Comparison of ENCODE assay signal across 25 cellular contexts in the genomic region with DNA sequence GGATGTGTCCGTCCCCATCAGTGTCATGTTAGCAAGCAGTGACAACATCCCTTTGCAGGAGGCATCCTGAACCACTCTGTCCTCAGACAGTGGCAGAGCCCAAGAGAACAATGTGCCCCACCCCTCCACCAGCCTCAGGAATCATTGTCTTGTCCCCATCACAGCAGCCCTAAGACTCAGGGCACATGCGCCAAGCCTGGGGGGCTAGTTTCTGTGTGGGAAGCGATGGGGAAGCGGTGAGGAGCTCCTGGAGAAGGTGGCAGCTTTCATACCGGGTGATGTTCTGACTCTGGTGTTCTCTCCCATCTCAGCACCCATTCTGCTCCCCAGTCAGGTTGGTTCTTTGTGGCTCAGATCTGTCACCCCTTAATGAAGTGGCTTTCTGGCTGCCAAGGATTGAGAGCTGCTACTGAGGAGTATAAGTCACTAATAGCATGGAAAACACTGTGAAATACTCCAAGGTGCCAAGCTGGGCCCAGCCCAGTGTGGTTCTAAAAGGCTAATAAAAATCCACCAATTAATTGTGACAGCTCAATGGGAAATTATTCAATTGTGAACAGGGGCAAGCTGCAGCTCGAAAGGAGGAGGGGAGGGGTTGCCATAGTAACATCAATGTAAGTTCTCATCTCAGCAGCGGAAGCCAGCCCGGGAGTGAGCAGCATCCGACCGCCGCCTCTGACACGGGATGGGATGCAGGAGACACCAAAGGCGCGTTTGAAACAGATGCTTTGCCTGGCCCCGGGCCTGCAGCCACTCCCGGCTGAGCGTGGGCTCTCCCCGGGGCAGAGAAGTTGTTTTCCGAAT. TPM values are rescaled to one million over a fixed set of nuclear protein-coding genes. Genes with fewer than 3 reads are reported as not detected.
A peak's percentile ranks its signal among the peaks of the same experiment; 100 is the strongest.
DNase-seq lines count a peak whose midpoint lies in the region; ATAC-seq and TF ChIP-seq lines count a peak whose summit lies in the region.
"Had no signal": no experiment of that assay in that cellular context is flagged by ENCODE, and none has a peak within 500 bp of the region (broad histone marks: within the 10 kb centered on the region; RNA-seq: fewer than 3 reads in every experiment).

No MANE protein-coding gene starts in this region.

- H3K4me2 ChIP-seq in BLaER1 (peak overlapping the region; percentile 84), IMR-90 (ENCODE audit: low read depth, low read length) (no peak overlapping the region)

- H2BK120ac ChIP-seq in IMR-90 (ENCODE audit: low read depth, low read length): no peak overlapping the region

- H3K18ac ChIP-seq in IMR-90 (ENCODE audit: low read depth, low read length): no peak overlapping the region

- H3K4me3 ChIP-seq in BLaER1 (no peak overlapping the region), IMR-90 (ENCODE audit: insufficient read depth, low read depth, low read length) (no peak overlapping the region), endodermal cell (ENCODE audit: low read length) (no peak overlapping the region), ovary (no peak overlapping the region)
- H3K4me3 ChIP-seq: dorsolateral prefrontal cortex had no signal

- BruUV-seq in IMR-90 (replicated peaks; lab: Mats Ljungman, UMichigan): no TSS peak

- no peak overlapping the region for H4K8ac ChIP-seq in IMR-90 (ENCODE audit: low read depth in 2 of 2, low read length in 2 of 2)

- no peak overlapping the region for H2BK5ac ChIP-seq in IMR-90 (ENCODE audit: low read depth, low read length, poor library complexity, severe bottlenecking)

- no peak overlapping the region for H3K56ac ChIP-seq in IMR-90 (ENCODE audit: extremely low read depth, insufficient read depth, low read length)

- H2AK9ac ChIP-seq in IMR-90 (replicated peaks; ENCODE audit: low read depth, low read length, poor library complexity): peak overlapping the region; percentile 31

- peaks cover 4% of the 10 kb centered on the region; the same call in 1 of the 2 replicates for H3K27me3 ChIP-seq in BLaER1
- H3K27me3 ChIP-seq in IMR-90 (ENCODE audit: control insufficient read depth, insufficient read depth, low read length): no peaks in the 10 kb centered on the region
- H3K27me3 ChIP-seq in endodermal cell (ENCODE audit: control insufficient read depth, insufficient read depth, low read length, poor library complexity, severe bottlenecking): no peaks in the 10 kb centered on the region
- H3K27me3 ChIP-seq in ovary: no peaks in the 10 kb centered on the region
- H3K27me3 ChIP-seq: dorsolateral prefrontal cortex had no signal

- H2BK20ac ChIP-seq in IMR-90 (ENCODE audit: low read depth, low read length): no peak overlapping the region

- ATAC-seq in IMR-90 (ENCODE audit: low read depth) (no peak), HG02642 (IDR thresholded peaks at IDR 0.05; ENCODE audit: poor library complexity, unreplicated experiment) (no peak), left lobe of liver (no peak)
- ATAC-seq: PC-3 had no signal

- in situ Hi-C loops in IMR-90 (cut with MboI; ENCODE audit: low sequenced_read_pairs): no loop called here

- no peak overlapping the region for H3K4me3 Mint-ChIP-seq in endodermal cell
- H3K4me3 Mint-ChIP-seq: stimulated activated naive CD8-positive, alpha-beta T cell treated with anti-CD3 and anti-CD28 coated beads, Interleukin-15, Interleukin-2, amounts not matched to agents 100 ng/mL and 50 ng/mL, for 24 hours; T-helper 2 cell treated with Interferon-gamma antibody and Interleukin-4, amounts not matched to agents 5 μg/mL and 100 μg/mL, for 36 hours; type B pancreatic cell had no signal

- H2AFZ ChIP-seq in IMR-90 (replicated peaks; ENCODE audit: low read length, poor library complexity): peak overlapping the region; percentile 8
- H2AFZ ChIP-seq: parathyroid adenoma had no signal

- H3K79me1 ChIP-seq in IMR-90 (ENCODE audit: low read depth in 1 of 2, low read length in 2 of 2): peaks cover 5 to 26% of the 10 kb centered on the region in 2 experiments

- no peaks in the 10 kb centered on the region for H3K9me3 Mint-ChIP-seq in endodermal cell
- H3K9me3 Mint-ChIP-seq: stimulated activated naive CD8-positive, alpha-beta T cell treated with anti-CD3 and anti-CD28 coated beads, Interleukin-15, Interleukin-2, amounts not matched to agents 100 ng/mL and 50 ng/mL, for 24 hours; T-helper 2 cell treated with Interferon-gamma antibody and Interleukin-4, amounts not matched to agents 5 μg/mL and 100 μg/mL, for 36 hours; type B pancreatic cell had no signal

- H3K4ac ChIP-seq in IMR-90 (ENCODE audit: low read depth, low read length): no peak overlapping the region

- H4K91ac ChIP-seq in IMR-90 (ENCODE audit: insufficient read depth, low read depth, low read length): no peak overlapping the region

- H3K9ac ChIP-seq in BLaER1: no peak overlapping the region; the same call in 1 of the 2 replicates
- no peak overlapping the region for H3K9ac ChIP-seq in IMR-90 (ENCODE audit: low read depth, low read length)
- no peak overlapping the region for H3K9ac ChIP-seq in endodermal cell (ENCODE audit: extremely low read depth, low read length, poor library complexity, severe bottlenecking)
- H3K9ac ChIP-seq: parathyroid adenoma had no signal

- H3K27ac Mint-ChIP-seq in endodermal cell: no peak overlapping the region
- H3K27ac Mint-ChIP-seq: stimulated activated naive CD8-positive, alpha-beta T cell treated with anti-CD3 and anti-CD28 coated beads, Interleukin-15, Interleukin-2, amounts not matched to agents 100 ng/mL and 50 ng/mL, for 24 hours; T-helper 2 cell treated with Interferon-gamma antibody and Interleukin-4, amounts not matched to agents 5 μg/mL and 100 μg/mL, for 36 hours; type B pancreatic cell had no signal

- TF ChIP-seq EP300 in ovary (IDR thresholded peaks at IDR 0.05): no peak

- H3K27me3 Mint-ChIP-seq in endodermal cell (ENCODE audit: insufficient read depth): no peaks in the 10 kb centered on the region
- H3K27me3 Mint-ChIP-seq: stimulated activated naive CD8-positive, alpha-beta T cell treated with anti-CD3 and anti-CD28 coated beads, Interleukin-15, Interleukin-2, amounts not matched to agents 100 ng/mL and 50 ng/mL, for 24 hours; type B pancreatic cell had no signal

- intact Hi-C loops in IMR-90 (cut with micrococcal nuclease): loop anchor here (5.0 kb wide), 3 partner anchors 45 to 155 kb away; partner anchors contain the start of gene FIBCD1
- intact Hi-C loops in ovary (cut with DNase I): no loop called here

- no peak overlapping the region for H2BK15ac ChIP-seq in IMR-90 (ENCODE audit: low read depth, low read length)

- CTCF ChIA-PET in IMR-90 (lab: Yijun Ruan, JAX): no interaction called here

- H4K5ac ChIP-seq in IMR-90 (ENCODE audit: low read depth, low read length): no peak overlapping the region

- peaks cover 36% of the 10 kb centered on the region for H3K36me3 ChIP-seq in BLaER1
- peaks cover 62% of the 10 kb centered on the region for H3K36me3 ChIP-seq in IMR-90 (ENCODE audit: control insufficient read depth, insufficient read depth, low read length)
- H3K36me3 ChIP-seq in endodermal cell (ENCODE audit: control insufficient read depth, insufficient read depth, low read length): peaks cover 22% of the 10 kb centered on the region
- no peaks in the 10 kb centered on the region for H3K36me3 ChIP-seq in ovary

- H3K9me1 ChIP-seq in IMR-90 (ENCODE audit: insufficient read depth, low read length): peaks cover 4% of the 10 kb centered on the region; the same call in 1 of the 2 replicates

- TF ChIP-seq RAD21 in IMR-90 (IDR thresholded peaks at IDR 0.05; ENCODE audit: low read length): no peak

- H3K27ac ChIP-seq in BLaER1 (no peak overlapping the region), IMR-90 (ENCODE audit: insufficient read depth, low read length) (no peak overlapping the region), endodermal cell (ENCODE audit: low read depth, low read length) (peak overlapping the region; percentile 72), ovary (no peak overlapping the region)
- H3K27ac ChIP-seq: parathyroid adenoma had no signal

- H3K14ac ChIP-seq in IMR-90 (replicated peaks; ENCODE audit: low read depth, low read length): no peak overlapping the region

- dilution Hi-C loops in IMR-90 (cut with HindIII; ENCODE audit: low sequenced_read_pairs, unreplicated experiment): no loop called here

- peaks cover 28% of the 10 kb centered on the region for H3K36me3 Mint-ChIP-seq in endodermal cell (ENCODE audit: low read depth)

- H3K4me1 ChIP-seq in BLaER1 (peaks cover 66% of the 10 kb centered on the region), IMR-90 (ENCODE audit: control insufficient read depth, insufficient read depth, low read length) (peaks cover 7% of the 10 kb centered on the region; the same call in 1 of the 2 replicates), endodermal cell (ENCODE audit: control insufficient read depth, insufficient read depth, low read length) (peaks cover 10% of the 10 kb centered on the region), ovary (ENCODE audit: insufficient read depth) (no peaks in the 10 kb centered on the region)

- H3K4me1 Mint-ChIP-seq in endodermal cell: peaks cover 11% of the 10 kb centered on the region

- no peak for DNase-seq in IMR-90
- DNase-seq in endodermal cell: peak; percentile 41
- DNase-seq in ovary: peak in 3 of 5 donors; percentile 47 to 73 (median 51)
- no peak for DNase-seq in left lobe of liver (ENCODE audit: low spot score)
- DNase-seq in kidney tubule cell (ENCODE audit: low spot score): no peak
- DNase-seq: activated CD4-positive, alpha-beta T cell treated with anti-CD3 and anti-CD28 coated beads, Interleukin-2, amount 50 U/mL, for 48 hours; activated effector memory CD4-positive, alpha-beta T cell treated with anti-CD3 and anti-CD28 coated beads, Interleukin-2, amount 50 U/mL, for 16 hours; central memory CD4-positive, alpha-beta T cell; EL; H7; mammary epithelial cell; NCI-H1092; NCI-H82; PC-3; stimulated activated CD4-positive, alpha-beta T cell treated with anti-CD3 and anti-CD28 coated beads, Interleukin-2, amount 100 ng/mL, for 48 hours had no signal

- POLR2A ChIA-PET in IMR-90 (lab: Charles Lee; ENCODE audit: unreplicated experiment): no interaction called here

- H4K20me1 ChIP-seq in BLaER1 (peaks cover 88% of the 10 kb centered on the region), IMR-90 (ENCODE audit: insufficient read depth, low read length) (peaks cover 28% of the 10 kb centered on the region)

- no peak for TF ChIP-seq CTCF in IMR-90 (conservative IDR thresholded peaks at IDR 0.05; ENCODE audit: low read depth, low read length)
- TF ChIP-seq CTCF in endodermal cell (conservative IDR thresholded peaks at IDR 0.05): no peak
- no peak for TF ChIP-seq CTCF in ovary (IDR thresholded peaks at IDR 0.05)

- H3K9me3 ChIP-seq in BLaER1 (no peaks in the 10 kb centered on the region), IMR-90 (ENCODE audit: control insufficient read depth, insufficient read depth, low read length) (no peaks in the 10 kb centered on the region), endodermal cell (ENCODE audit: control insufficient read depth, low read length) (no peaks in the 10 kb centered on the region), ovary (no peaks in the 10 kb centered on the region)

- H2AK5ac ChIP-seq in IMR-90 (ENCODE audit: low read depth, low read length): no peak overlapping the region; the same call in 1 of the 2 replicates

- TF ChIP-seq POLR2A in IMR-90 (IDR thresholded peaks at IDR 0.05; ENCODE audit: low read depth, low read length): no peak
- no peak for TF ChIP-seq POLR2A in ovary (IDR thresholded peaks at IDR 0.05)

- no peak overlapping the region for H3K23ac ChIP-seq in IMR-90 (ENCODE audit: low read depth, low read length)

- WGBS in IMR-90 (ENCODE audit: extremely low coverage in 2 of 2, insufficient read length in 1 of 2), 2 experiments: 88% methylated on average over 4 of the region's 19 CpGs; no CpG with 5 or more reads in 1 of the 2 experiments
- WGBS in endodermal cell (ENCODE audit: insufficient coverage in 1 of 2, insufficient read length in 1 of 2), 2 experiments: 90 to 94% methylated on average over 17 to 19 of the region's 19 CpGs
- 39 to 50% (median 50%) methylated on average over 19 of the region's 19 CpGs for WGBS in ovary, 3 donors

RNA-seq across cellular contexts. Expression of gene QRFP, which starts 4.7 kb away (rescaled TPM):
- total RNA-seq in IMR-90 (2012; rRNA removed): not detected in 2 replicates
- not detected in 2 replicates for polyA plus RNA-seq in IMR-90 (2012; rRNA removed)
- polyA plus RNA-seq in IMR-90 (2012; cell fraction: cytosol; rRNA removed): not detected in 2 replicates
- not detected in 2 replicates for polyA plus RNA-seq in IMR-90 (2012; cell fraction: nucleus; rRNA removed; ENCODE audit: low replicate concordance)
- not detected for total RNA-seq in endodermal cell
- polyA plus RNA-seq in endodermal cell (2013, experiment 1 of 2): not detected
- polyA plus RNA-seq in endodermal cell (2013, experiment 2 of 2): not detected
- not detected for total RNA-seq in ovary
- polyA plus RNA-seq in ovary: not detected
- not detected for total RNA-seq in left lobe of liver
- total RNA-seq: dorsolateral prefrontal cortex, H7, LHCN-M2, mammary epithelial cell, PC-3, skeletal muscle tissue had no signal
- polyA plus RNA-seq: keratinocyte, mammary epithelial cell had no signal

RNA-seq across cellular contexts. Expression of gene FIBCD1, which starts 47.1 kb away (rescaled TPM):
- total RNA-seq in IMR-90 (2012; rRNA removed): 1.1 and 2.2 TPM in 2 replicates
- polyA plus RNA-seq in IMR-90 (2012; rRNA removed): 10.1 and 12.2 TPM in 2 replicates
- polyA plus RNA-seq in IMR-90 (2012; cell fraction: cytosol; rRNA removed): 8.8 and 15.2 TPM in 2 replicates
- polyA plus RNA-seq in IMR-90 (2012; cell fraction: nucleus; rRNA removed; ENCODE audit: low replicate concordance): 11.6 and 31.9 TPM in 2 replicates
- total RNA-seq in endodermal cell: 1 to 10 TPM; 2.8 to 3.7 TPM
- polyA plus RNA-seq in endodermal cell (2013, experiment 1 of 2): 4.3 TPM
- polyA plus RNA-seq in endodermal cell (2013, experiment 2 of 2): 3.4 TPM
- total RNA-seq in ovary: under 1 TPM in 5 of 7 donors, not detected in 2; 0.08 to 0.45 (median 0.13) TPM
- polyA plus RNA-seq in ovary: under 1 TPM in 1 of 2 donors, not detected in 1; 0.06 TPM
- total RNA-seq in left lobe of liver: not detected
- total RNA-seq: skeletal muscle tissue had no signal

RNA-seq across cellular contexts. Expression of gene ABL1, which starts 56.8 kb away (rescaled TPM):
- total RNA-seq in IMR-90 (2012; rRNA removed): 31.9 and 33.7 TPM in 2 replicates
- polyA plus RNA-seq in IMR-90 (2012; rRNA removed): 49.1 and 50.7 TPM in 2 replicates
- 35.4 and 41.3 TPM in 2 replicates for polyA plus RNA-seq in IMR-90 (2012; cell fraction: cytosol; rRNA removed)
- polyA plus RNA-seq in IMR-90 (2012; cell fraction: nucleus; rRNA removed; ENCODE audit: low replicate concordance): 61.9 and 74.7 TPM in 2 replicates
- total RNA-seq in endodermal cell: 10 to 100 TPM; 78.8 to 94.1 TPM
- polyA plus RNA-seq in endodermal cell (2013, experiment 1 of 2): 62.3 TPM
- polyA plus RNA-seq in endodermal cell (2013, experiment 2 of 2): 60.4 TPM
- total RNA-seq in ovary: 100 to 1,000 TPM in 3 of 7 donors, 10 to 100 TPM in 4; 39.4 to 112 (median 92.5) TPM
- polyA plus RNA-seq in ovary: 10 to 100 TPM; 49.1 to 56.9 TPM
- 27.1 TPM for total RNA-seq in left lobe of liver

Comparison
In these comparisons a context has a peak if more than half of its experiments do, and no peak if none do; other contexts are left out.
1. DNase-seq: peak in endodermal cell (single experiment) and ovary (3 of 5); none in IMR-90 (single experiment), left lobe of liver (single experiment) and kidney tubule cell (single experiment).